22 cellular contexts compared by ENCODE assay signal in genomic region chr2:156959481-156959880, GRCh38.
"Had no signal": no experiment of that assay in that cellular context is flagged by ENCODE, and none has a peak within 500 bp of the region (broad histone marks: within the 10 kb centered on the region; RNA-seq: fewer than 3 reads in every experiment).

No MANE protein-coding gene starts in this region.

- DNase-seq: head of caudate nucleus; hippocampal formation; kidney glomerular epithelial cell; left colon; lower lobe of right lung; mesenchymal stem cell; natural killer cell; nephron progenitor cell; ovary; stimulated activated CD4-positive, alpha-beta T cell treated with anti-CD3 and anti-CD28 coated beads, Interleukin-4, amount 100 ng/mL, for 24 hours; stimulated activated naive CD4-positive, alpha-beta T cell treated with Interleukin-2 at 50 U/mL for 16 hours; stimulated activated naive CD8-positive, alpha-beta T cell treated with anti-CD3 and anti-CD28 coated beads, Interleukin-15, amount 100 ng/mL, for 72 hours; substantia nigra had no signal

- H3K9me3 Mint-ChIP-seq: stimulated activated memory B cell treated with anti-CD40 and anti-IgM and Interleukin-4, amounts not matched to agents 10 μg/mL and 1 μg/mL and 100 μg/mL, for 72 hours; type B pancreatic cell had no signal

- H3K36me3 Mint-ChIP-seq: natural killer cell; stimulated activated memory B cell treated with anti-CD40 and anti-IgM and Interleukin-4, amounts not matched to agents 10 μg/mL and 1 μg/mL and 100 μg/mL, for 72 hours; type B pancreatic cell had no signal

- H3K27ac ChIP-seq: left lung, lower lobe of right lung, neural progenitor cell, ovary, right atrium auricular region, skin epidermis, tibial nerve had no signal

- H3K4me3 ChIP-seq: left lung, lower lobe of right lung, neural progenitor cell, ovary, right atrium auricular region, skin epidermis, tibial nerve had no signal

- H3K4me1 ChIP-seq: left lung, lower lobe of right lung, neural progenitor cell, right atrium auricular region, tibial nerve had no signal

- H3K4me1 Mint-ChIP-seq: natural killer cell; nephron progenitor cell; neural progenitor cell; stimulated activated memory B cell treated with anti-CD40 and anti-IgM and Interleukin-4, amounts not matched to agents 10 μg/mL and 1 μg/mL and 100 μg/mL, for 72 hours; stimulated activated naive CD8-positive, alpha-beta T cell treated with anti-CD3 and anti-CD28 coated beads, Interleukin-15, amount 100 ng/mL, for 72 hours had no signal

- ATAC-seq: left colon; left lung; natural killer cell; sciatic nerve; stimulated activated memory B cell treated with anti-CD40 and anti-IgM and Interleukin-4, amounts not matched to agents 10 μg/mL and 1 μg/mL and 100 μg/mL, for 72 hours; stimulated activated naive CD8-positive, alpha-beta T cell treated with anti-CD3 and anti-CD28 coated beads, Interleukin-15, amount 100 ng/mL, for 72 hours had no signal

- H3K4me3 Mint-ChIP-seq: natural killer cell; nephron progenitor cell; neural progenitor cell; stimulated activated memory B cell treated with anti-CD40 and anti-IgM and Interleukin-4, amounts not matched to agents 10 μg/mL and 1 μg/mL and 100 μg/mL, for 72 hours; stimulated activated naive CD8-positive, alpha-beta T cell treated with anti-CD3 and anti-CD28 coated beads, Interleukin-15, amount 100 ng/mL, for 72 hours; type B pancreatic cell had no signal

- H3K27ac Mint-ChIP-seq: natural killer cell; nephron progenitor cell; neural progenitor cell; progenitor cell of endocrine pancreas; stimulated activated memory B cell treated with anti-CD40 and anti-IgM and Interleukin-4, amounts not matched to agents 10 μg/mL and 1 μg/mL and 100 μg/mL, for 72 hours; stimulated activated naive CD8-positive, alpha-beta T cell treated with anti-CD3 and anti-CD28 coated beads, Interleukin-15, amount 100 ng/mL, for 72 hours; type B pancreatic cell had no signal

- H3K27me3 ChIP-seq: left lung, neural progenitor cell, ovary, right atrium auricular region, tibial nerve had no signal

- H3K36me3 ChIP-seq: left lung, lower lobe of right lung, neural progenitor cell, ovary, right atrium auricular region, tibial nerve had no signal

- H3K27me3 Mint-ChIP-seq: progenitor cell of endocrine pancreas; stimulated activated memory B cell treated with anti-CD40 and anti-IgM and Interleukin-4, amounts not matched to agents 10 μg/mL and 1 μg/mL and 100 μg/mL, for 72 hours; stimulated activated naive CD8-positive, alpha-beta T cell treated with anti-CD3 and anti-CD28 coated beads, Interleukin-15, amount 100 ng/mL, for 72 hours; type B pancreatic cell had no signal
